18 cellular contexts compared by ENCODE assay signal in the genomic region with DNA sequence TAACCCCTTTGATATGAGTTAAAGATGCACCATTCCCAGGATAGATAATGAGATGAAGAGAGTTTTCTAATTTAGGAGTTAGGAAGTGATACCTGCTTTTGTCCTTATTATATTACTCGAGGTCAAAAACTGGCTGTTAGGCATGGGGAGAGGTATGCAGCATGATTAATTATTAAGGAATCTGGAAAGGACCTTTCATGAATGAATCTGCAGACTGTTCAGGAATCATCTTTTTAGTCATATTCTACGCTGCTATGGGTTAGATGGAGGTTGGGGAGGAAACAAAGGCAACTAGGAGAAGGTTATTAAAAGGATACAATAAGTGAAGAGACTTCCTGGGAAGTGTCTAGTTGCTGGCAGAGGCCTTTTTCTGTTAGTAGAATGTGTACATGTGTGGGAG.
DNase-seq lines count a peak whose midpoint lies in the region; TF ChIP-seq lines count a peak whose summit lies in the region.
"Had no signal": no experiment of that assay in that cellular context is flagged by ENCODE, and none has a peak within 500 bp of the region (broad histone marks: within the 10 kb centered on the region; RNA-seq: fewer than 3 reads in every experiment).

No MANE protein-coding gene starts in this region.

- no peak for TF ChIP-seq EP300 in SK-N-SH (IDR thresholded peaks at IDR 0.05; ENCODE audit: borderline replicate concordance in 1 of 2, low read depth in 1 of 2, low read length in 1 of 2)

- H3K36me3 ChIP-seq in SK-N-SH (replicated peaks in 1 of 2; ENCODE audit: control insufficient read depth in 1 of 2, insufficient read depth in 2 of 2, low read length in 1 of 2) (no peaks in the 10 kb centered on the region), HAP-1 (replicated peaks) (no peaks in the 10 kb centered on the region), thyroid gland (no peaks in the 10 kb centered on the region), BE2C (no peaks in the 10 kb centered on the region)
- H3K36me3 ChIP-seq: SJSA1 had no signal

- no peak overlapping the region for H3K4me3 ChIP-seq in SK-N-SH (ENCODE audit: low read depth in 2 of 2, low read length in 1 of 2)
- no peak overlapping the region for H3K4me3 ChIP-seq in HAP-1
- H3K4me3 ChIP-seq in thyroid gland (replicated peaks in 1 of 3): no peak overlapping the region
- no peak overlapping the region for H3K4me3 ChIP-seq in BE2C (ENCODE audit: low read depth, low read length)
- H3K4me3 ChIP-seq: PC-9, SJSA1 had no signal

- H3K9me3 ChIP-seq in SK-N-SH (no peaks in the 10 kb centered on the region), HAP-1 (no peaks in the 10 kb centered on the region), thyroid gland (no peaks in the 10 kb centered on the region), BE2C (no peaks in the 10 kb centered on the region)
- H3K9me3 ChIP-seq: SJSA1 had no signal

- no peak for TF ChIP-seq POLR2A in thyroid gland (IDR thresholded peaks at IDR 0.05)

- DNase-seq in HS-5 (ENCODE audit: low read depth) (peak; percentile 4), SK-N-SH (no peak), iris pigment epithelial cell (ENCODE audit: low read depth) (peak; percentile 9), HAP-1 (ENCODE audit: low spot score in 2 of 2) (no peak), thyroid gland (no peak), BE2C (no peak)
- no peak for DNase-seq in stimulated activated CD4-positive, alpha-beta T cell treated with anti-CD3 and anti-CD28 coated beads, Interleukin-2, amount 100 ng/mL, for 24 hours
- DNase-seq: Calu3, DMS53, EL, Karpas-422, NCI-H1417 treated with DMSO at 0.1 percent for 48 hours, NCI-H187 treated with DMSO at 0.1 percent for 48 hours, NCI-H2227 treated with DMSO at 0.1 percent for 48 hours, NCI-H524 treated with DMSO at 0.1 percent for 48 hours, PC-9 had no signal

- intact Hi-C loops in thyroid gland (cut with DNase I): no loop called here

- H3K4me1 ChIP-seq in SK-N-SH (ENCODE audit: control insufficient read depth in 1 of 2, insufficient read depth in 2 of 2, low read depth in 1 of 2, low read length in 1 of 2) (peaks cover 4 to 33% of the 10 kb centered on the region in 2 experiments; a peak in 3 of 4 replicates), HAP-1 (no peaks in the 10 kb centered on the region), thyroid gland (no peaks in the 10 kb centered on the region), BE2C (peaks cover 8% of the 10 kb centered on the region)
- H3K4me1 ChIP-seq: SJSA1 had no signal

- no peaks in the 10 kb centered on the region for H3K27me3 ChIP-seq in SK-N-SH (ENCODE audit: insufficient read depth)
- peaks cover 4% of the 10 kb centered on the region; the same call in 1 of the 2 replicates for H3K27me3 ChIP-seq in HAP-1 (ENCODE audit: low read depth)
- no peaks in the 10 kb centered on the region for H3K27me3 ChIP-seq in thyroid gland
- no peaks in the 10 kb centered on the region for H3K27me3 ChIP-seq in BE2C
- H3K27me3 ChIP-seq: SJSA1 had no signal

- POLR2A ChIA-PET in SK-N-SH (lab: Yijun Ruan, JAX): no interaction called here

- H2AFZ ChIP-seq in SK-N-SH (ENCODE audit: low read depth): 0 out of 2 replicates have a peak overlapping the region, but pooled peaks have one; percentile 7
- H2AFZ ChIP-seq: PC-9 had no signal

- H3K9ac ChIP-seq in SK-N-SH: no peak overlapping the region

- H3K27ac ChIP-seq in SK-N-SH (ENCODE audit: low read depth in 2 of 2, low read length in 1 of 2) (no peak overlapping the region), thyroid gland (no peak overlapping the region)
- H3K27ac ChIP-seq: HL-60, PC-9, SJSA1 had no signal

- 13% methylated on average over 2 of the region's 2 CpGs for WGBS in SK-N-SH (ENCODE audit: low lambda C conversion rate)
- 56 to 66% methylated on average over 2 of the region's 2 CpGs for WGBS in thyroid gland, 2 donors

- H3F3A ChIP-seq in SK-N-SH (replicated peaks; ENCODE audit: insufficient read depth): peaks cover 8% of the 10 kb centered on the region

- H3K79me2 ChIP-seq in SK-N-SH (ENCODE audit: insufficient read depth): no peaks in the 10 kb centered on the region

- TF ChIP-seq CTCF in SK-N-SH (IDR thresholded peaks at IDR 0.05): no peak
- no peak for TF ChIP-seq CTCF in thyroid gland (IDR thresholded peaks at IDR 0.05)
- TF ChIP-seq CTCF in BE2C (IDR thresholded peaks at IDR 0.05; ENCODE audit: low read depth, low read length): no peak

- CTCF ChIA-PET in SK-N-SH (lab: Yijun Ruan, JAX): interaction anchor here (0.5 to 1.8 kb wide), 2 partner anchors 11 to 42 kb away, joined by 3 to 5 read pairs; no protein-coding TSS in a partner anchor

- in situ Hi-C loops in HAP-1 (cut with MboI; ENCODE audit: low sequenced_read_pairs): no loop called here

- no peak overlapping the region for H3K4me2 ChIP-seq in SK-N-SH
- H3K4me2 ChIP-seq: PC-9 had no signal

- no peak for TF ChIP-seq RAD21 in SK-N-SH (IDR thresholded peaks at IDR 0.05; ENCODE audit: low read length)

- no peaks in the 10 kb centered on the region for H3K9me2 ChIP-seq in SK-N-SH

- no peaks in the 10 kb centered on the region for H4K20me1 ChIP-seq in SK-N-SH (ENCODE audit: insufficient read depth)

TF ChIP-seq in SK-N-SH, 30 proteins besides CTCF, POLR2A, EP300 and RAD21:
- TF ChIP-seq TAF1 (IDR thresholded peaks at IDR 0.05; ENCODE audit: borderline replicate concordance, low read depth, low read length): no peak
- TF ChIP-seq NFIC (IDR thresholded peaks at IDR 0.05; ENCODE audit: borderline replicate concordance): no peak
- TF ChIP-seq FOSL2 (IDR thresholded peaks at IDR 0.05; ENCODE audit: borderline replicate concordance, low read depth): peak; percentile 14; the same call in 1 of the 2 replicates
- TF ChIP-seq JUND (IDR thresholded peaks at IDR 0.05): peak; percentile 12; the same call in 1 of the 2 replicates
- TF ChIP-seq FOXM1 (IDR thresholded peaks at IDR 0.05; ENCODE audit: low read depth): no peak
- TF ChIP-seq MXI1 (IDR thresholded peaks at IDR 0.05; ENCODE audit: low read depth, low read length): no peak
- 0 out of 2 replicates have a peak, but pooled peaks have one; percentile 11 for TF ChIP-seq TCF12 (IDR thresholded peaks at IDR 0.05)
- TF ChIP-seq SIN3A (IDR thresholded peaks at IDR 0.05; ENCODE audit: borderline replicate concordance, low read depth, low read length): no peak
- TF ChIP-seq NRF1 (IDR thresholded peaks at IDR 0.05; ENCODE audit: low read depth, low read length): no peak
- no peak for TF ChIP-seq RXRA (IDR thresholded peaks at IDR 0.05; ENCODE audit: borderline replicate concordance, low read depth)
- TF ChIP-seq EZH2phosphoT487 (IDR thresholded peaks at IDR 0.05; ENCODE audit: borderline replicate concordance, low read depth): no peak
- no peak for TF ChIP-seq POLR2AphosphoS5 (IDR thresholded peaks at IDR 0.05; ENCODE audit: low read depth, low read length)
- TF ChIP-seq CHD2 (IDR thresholded peaks at IDR 0.05; ENCODE audit: low read length, partially characterized antibody): no peak
- TF ChIP-seq RCOR1 (IDR thresholded peaks at IDR 0.05; ENCODE audit: low read length): no peak
- TF ChIP-seq, protein P1, sequence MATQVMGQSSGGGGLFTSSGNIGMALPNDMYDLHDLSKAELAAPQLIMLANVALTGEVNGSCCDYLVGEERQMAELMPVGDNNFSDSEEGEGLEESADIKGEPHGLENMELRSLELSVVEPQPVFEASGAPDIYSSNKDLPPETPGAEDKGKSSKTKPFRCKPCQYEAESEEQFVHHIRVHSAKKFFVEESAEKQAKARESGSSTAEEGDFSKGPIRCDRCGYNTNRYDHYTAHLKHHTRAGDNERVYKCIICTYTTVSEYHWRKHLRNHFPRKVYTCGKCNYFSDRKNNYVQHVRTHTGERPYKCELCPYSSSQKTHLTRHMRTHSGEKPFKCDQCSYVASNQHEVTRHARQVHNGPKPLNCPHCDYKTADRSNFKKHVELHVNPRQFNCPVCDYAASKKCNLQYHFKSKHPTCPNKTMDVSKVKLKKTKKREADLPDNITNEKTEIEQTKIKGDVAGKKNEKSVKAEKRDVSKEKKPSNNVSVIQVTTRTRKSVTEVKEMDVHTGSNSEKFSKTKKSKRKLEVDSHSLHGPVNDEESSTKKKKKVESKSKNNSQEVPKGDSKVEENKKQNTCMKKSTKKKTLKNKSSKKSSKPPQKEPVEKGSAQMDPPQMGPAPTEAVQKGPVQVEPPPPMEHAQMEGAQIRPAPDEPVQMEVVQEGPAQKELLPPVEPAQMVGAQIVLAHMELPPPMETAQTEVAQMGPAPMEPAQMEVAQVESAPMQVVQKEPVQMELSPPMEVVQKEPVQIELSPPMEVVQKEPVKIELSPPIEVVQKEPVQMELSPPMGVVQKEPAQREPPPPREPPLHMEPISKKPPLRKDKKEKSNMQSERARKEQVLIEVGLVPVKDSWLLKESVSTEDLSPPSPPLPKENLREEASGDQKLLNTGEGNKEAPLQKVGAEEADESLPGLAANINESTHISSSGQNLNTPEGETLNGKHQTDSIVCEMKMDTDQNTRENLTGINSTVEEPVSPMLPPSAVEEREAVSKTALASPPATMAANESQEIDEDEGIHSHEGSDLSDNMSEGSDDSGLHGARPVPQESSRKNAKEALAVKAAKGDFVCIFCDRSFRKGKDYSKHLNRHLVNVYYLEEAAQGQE (IDR thresholded peaks at IDR 0.05; ENCODE audit: low read depth, low read length): no peak

Comparison
In these comparisons a context has a peak if more than half of its experiments do, and no peak if none do; other contexts are left out.
1. DNase-seq: peak in HS-5 (single experiment) and iris pigment epithelial cell (single experiment); none in SK-N-SH (single experiment), HAP-1 (0 of 2), thyroid gland (0 of 2), BE2C (single experiment) and stimulated activated CD4-positive, alpha-beta T cell treated with anti-CD3 and anti-CD28 coated beads, Interleukin-2, amount 100 ng/mL, for 24 hours (0 of 2).